ENCODE assay signal across 1 cellular context in genomic region chr15:100769043-100769974, GRCh38.
TF ChIP-seq lines count a peak whose summit lies in the region.

No MANE protein-coding gene starts in this region.

TF ChIP-seq in HEK293, 187 proteins besides CTCF, POLR2A, EP300 and RAD21 (continued from another document):
- TF ChIP-seq, protein P1, sequence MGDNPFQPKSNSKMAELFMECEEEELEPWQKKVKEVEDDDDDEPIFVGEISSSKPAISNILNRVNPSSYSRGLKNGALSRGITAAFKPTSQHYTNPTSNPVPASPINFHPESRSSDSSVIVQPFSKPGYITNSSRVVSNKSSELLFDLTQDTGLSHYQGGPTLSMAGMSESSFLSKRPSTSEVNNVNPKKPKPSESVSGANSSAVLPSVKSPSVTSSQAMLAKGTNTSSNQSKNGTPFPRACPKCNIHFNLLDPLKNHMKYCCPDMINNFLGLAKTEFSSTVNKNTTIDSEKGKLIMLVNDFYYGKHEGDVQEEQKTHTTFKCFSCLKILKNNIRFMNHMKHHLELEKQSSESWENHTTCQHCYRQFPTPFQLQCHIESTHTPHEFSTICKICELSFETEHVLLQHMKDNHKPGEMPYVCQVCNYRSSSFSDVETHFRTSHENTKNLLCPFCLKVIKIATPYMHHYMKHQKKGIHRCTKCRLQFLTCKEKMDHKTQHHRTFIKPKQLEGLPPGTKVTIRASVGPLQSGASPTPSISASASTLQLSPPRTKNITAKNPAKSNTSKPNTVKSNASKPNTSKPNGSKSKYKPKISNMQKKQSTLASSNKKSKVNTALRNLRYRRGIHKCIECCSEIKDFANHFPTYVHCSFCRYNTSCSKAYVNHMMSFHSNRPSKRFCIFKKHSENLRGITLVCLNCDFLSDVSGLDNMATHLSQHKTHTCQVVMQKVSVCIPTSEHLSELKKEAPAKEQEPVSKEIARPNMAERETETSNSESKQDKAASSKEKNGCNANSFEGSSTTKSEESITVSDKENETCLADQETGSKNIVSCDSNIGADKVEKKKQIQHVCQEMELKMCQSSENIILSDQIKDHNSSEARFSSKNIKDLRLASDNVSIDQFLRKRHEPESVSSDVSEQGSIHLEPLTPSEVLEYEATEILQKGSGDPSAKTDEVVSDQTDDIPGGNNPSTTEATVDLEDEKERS (tag by site-specific recombination; IDR thresholded peaks at IDR 0.05): no peak
